ENCODE assay signal across 13 cellular contexts in genomic region chr16:11909653-11910551, GRCh38. TPM values are rescaled to one million over a fixed set of nuclear protein-coding genes. Genes with fewer than 3 reads are reported as not detected.
DNase-seq lines count a peak whose midpoint lies in the region; ATAC-seq and TF ChIP-seq lines count a peak whose summit lies in the region.
"Had no signal": no experiment of that assay in that cellular context is flagged by ENCODE, and none has a peak within 500 bp of the region (broad histone marks: within the 10 kb centered on the region; RNA-seq: fewer than 3 reads in every experiment).

No MANE protein-coding gene starts in this region.

- TF ChIP-seq POLR2A in spleen (IDR thresholded peaks at IDR 0.05): no peak

- peak overlapping the region; percentile 14 for H3K9ac ChIP-seq in Loucy (ENCODE audit: low read depth, low read length, poor library complexity, severe bottlenecking)

- H3K79me2 ChIP-seq in Loucy (ENCODE audit: insufficient read depth, low read length): peaks cover 95% of the 10 kb centered on the region

- H3K9me3 ChIP-seq in Loucy (ENCODE audit: insufficient read depth, low read depth, low read length) (no peaks in the 10 kb centered on the region), spleen (no peaks in the 10 kb centered on the region)
- H3K9me3 ChIP-seq: pancreas had no signal

- no peaks in the 10 kb centered on the region for H3F3A ChIP-seq in Loucy (ENCODE audit: low read depth)

- DNase-seq in activated CD4-positive, alpha-beta T cell treated with anti-CD3 and anti-CD28 coated beads, Interleukin-2, amount 10 ng/mL, durations not matched to agents 7 days and 5 days: no peak
- no peak for DNase-seq in activated CD4-positive, alpha-beta T cell treated with anti-CD3 and anti-CD28 coated beads, Interleukin-2, amount 50 U/mL, for 48 hours
- peak; percentile 53 for DNase-seq in choroid plexus epithelial cell (ENCODE audit: low read depth)
- no peak for DNase-seq in sciatic nerve (ENCODE audit: low spot score)
- DNase-seq in HPDE6-E6E7 (ENCODE audit: extremely low spot score): no peak
- no peak for DNase-seq in NCI-H2227 (lab: John Stamatoyannopoulos, UW; ENCODE audit: unreplicated experiment)
- DNase-seq in spleen: no peak
- DNase-seq: aorta, GF-D8, pancreas had no signal

- H3K4me3 Mint-ChIP-seq in activated CD4-positive, alpha-beta T cell treated with anti-CD3 and anti-CD28 coated beads, Interleukin-2, amount 10 ng/mL, durations not matched to agents 7 days and 5 days: no peak overlapping the region

- no peak for TF ChIP-seq CTCF in Loucy (conservative IDR thresholded peaks at IDR 0.05; ENCODE audit: low read length)
- no peak for TF ChIP-seq CTCF in choroid plexus epithelial cell (conservative IDR thresholded peaks at IDR 0.05; ENCODE audit: low read depth, low read length)
- no peak for TF ChIP-seq CTCF in spleen (IDR thresholded peaks at IDR 0.05 in 8 of 11, conservative IDR thresholded peaks at IDR 0.05 in 3 of 11)

- CTCF ChIA-PET in activated CD4-positive, alpha-beta T cell treated with anti-CD3 and anti-CD28 coated beads, Interleukin-2, amount 10 ng/mL, durations not matched to agents 7 days and 5 days (lab: Charles Lee): interaction anchor here (0.6 kb wide), 1 partner anchor 27 kb away, joined by 3 read pairs; no protein-coding TSS in a partner anchor

- H3K27me3 ChIP-seq in Loucy (ENCODE audit: insufficient read depth, low read length, poor library complexity, severe bottlenecking): no peaks in the 10 kb centered on the region
- no peaks in the 10 kb centered on the region for H3K27me3 ChIP-seq in spleen (replicated peaks in 1 of 7)
- H3K27me3 ChIP-seq: pancreas had no signal

- H3K4me3 ChIP-seq in Loucy (ENCODE audit: low read length, poor library complexity, severe bottlenecking) (peak overlapping the region; percentile 37), choroid plexus epithelial cell (ENCODE audit: low read depth, low read length) (no peak overlapping the region), spleen (no peak overlapping the region)
- H3K4me3 ChIP-seq: pancreas had no signal

- H3K9me3 Mint-ChIP-seq in activated CD4-positive, alpha-beta T cell treated with anti-CD3 and anti-CD28 coated beads, Interleukin-2, amount 10 ng/mL, durations not matched to agents 7 days and 5 days: no peaks in the 10 kb centered on the region

- peak overlapping the region; percentile 75 for H3K4me2 ChIP-seq in Loucy (ENCODE audit: low read depth, low read length, poor library complexity, severe bottlenecking)

- H3K36me3 Mint-ChIP-seq in activated CD4-positive, alpha-beta T cell treated with anti-CD3 and anti-CD28 coated beads, Interleukin-2, amount 10 ng/mL, durations not matched to agents 7 days and 5 days (ENCODE audit: low read depth): peaks cover 46% of the 10 kb centered on the region

- H3K36me3 ChIP-seq in Loucy (ENCODE audit: insufficient read depth, low read length): no peaks in the 10 kb centered on the region
- H3K36me3 ChIP-seq in spleen: peaks cover 0 to 23% (median 1%) of the 10 kb centered on the region in 6 donors
- H3K36me3 ChIP-seq: pancreas had no signal

- H3K4me1 ChIP-seq in Loucy (ENCODE audit: insufficient read depth, low read length, poor library complexity, severe bottlenecking): peaks cover 26% of the 10 kb centered on the region
- H3K4me1 ChIP-seq in spleen: peaks cover 24 to 93% (median 66%) of the 10 kb centered on the region in 6 donors

- peak; percentile 40 for ATAC-seq in sciatic nerve
- ATAC-seq: esophagus mucosa, pancreas had no signal

- H3K27ac ChIP-seq in spleen: no peak overlapping the region
- H3K27ac ChIP-seq: pancreas had no signal

- POLR2A ChIA-PET in activated CD4-positive, alpha-beta T cell treated with anti-CD3 and anti-CD28 coated beads, Interleukin-2, amount 10 ng/mL, durations not matched to agents 7 days and 5 days (lab: Charles Lee): no interaction called here

- no peak overlapping the region for H2AFZ ChIP-seq in Loucy (ENCODE audit: low read length)

- peak overlapping the region; percentile 41 for H3K27ac Mint-ChIP-seq in activated CD4-positive, alpha-beta T cell treated with anti-CD3 and anti-CD28 coated beads, Interleukin-2, amount 10 ng/mL, durations not matched to agents 7 days and 5 days

- peaks cover 53% of the 10 kb centered on the region for H4K20me1 ChIP-seq in Loucy (ENCODE audit: insufficient read depth, low read length, poor library complexity, severe bottlenecking)

- 84 to 89% (median 85%) methylated on average over 18 of the region's 18 CpGs for WGBS in spleen, 5 donors

- no peaks in the 10 kb centered on the region for H3K9me2 ChIP-seq in Loucy (replicated peaks; ENCODE audit: low read depth, low read length)

- H3K27me3 Mint-ChIP-seq in activated CD4-positive, alpha-beta T cell treated with anti-CD3 and anti-CD28 coated beads, Interleukin-2, amount 10 ng/mL, durations not matched to agents 7 days and 5 days: no peaks in the 10 kb centered on the region

- intact Hi-C loops in sciatic nerve (cut with DNase I) (no loop called here), spleen (cut with DNase I; ENCODE audit: low total_unique reads) (no loop called here)

- H3K4me1 Mint-ChIP-seq in activated CD4-positive, alpha-beta T cell treated with anti-CD3 and anti-CD28 coated beads, Interleukin-2, amount 10 ng/mL, durations not matched to agents 7 days and 5 days: peaks cover 63% of the 10 kb centered on the region

RNA-seq across cellular contexts. Expression of gene GSPT1, which starts 5.9 kb away (rescaled TPM):
- 100 to 1,000 TPM; 110 to 126 TPM for total RNA-seq in activated CD4-positive, alpha-beta T cell treated with anti-CD3 and anti-CD28 coated beads, Interleukin-2, amount 10 ng/mL, durations not matched to agents 7 days and 5 days
- total RNA-seq in sciatic nerve: 82.7 TPM
- 100 to 1,000 TPM in 1 of 7 donors, 10 to 100 TPM in 6; 54.6 to 123 (median 72.7) TPM for total RNA-seq in spleen
- polyA plus RNA-seq in spleen: 10 to 100 TPM; 17.1 to 24.7 (median 24.2) TPM

RNA-seq across cellular contexts. Expression of gene NPIPB2, which starts 31.9 kb away (rescaled TPM):
- 10 to 100 TPM in 1 of 2 experiments, 1 to 10 TPM in 1; 7.6 to 11.6 TPM for total RNA-seq in activated CD4-positive, alpha-beta T cell treated with anti-CD3 and anti-CD28 coated beads, Interleukin-2, amount 10 ng/mL, durations not matched to agents 7 days and 5 days
- 11.9 TPM for total RNA-seq in sciatic nerve
- 10 to 100 TPM in 5 of 7 donors, 1 to 10 TPM in 2; 5.7 to 23.7 (median 13.5) TPM for total RNA-seq in spleen
- polyA plus RNA-seq in spleen: 1 to 10 TPM; 4.0 to 6.1 (median 5.1) TPM

RNA-seq across cellular contexts. Expression of gene TNFRSF17, which starts 55.1 kb away (rescaled TPM):
- not detected for total RNA-seq in activated CD4-positive, alpha-beta T cell treated with anti-CD3 and anti-CD28 coated beads, Interleukin-2, amount 10 ng/mL, durations not matched to agents 7 days and 5 days
- total RNA-seq in sciatic nerve: not detected
- total RNA-seq in spleen: 10 to 100 TPM in 2 of 7 donors, 1 to 10 TPM in 5; 4.8 to 20.1 (median 7.5) TPM
- 10 to 100 TPM in 2 of 3 donors, 1 to 10 TPM in 1; 9.5 to 15.1 (median 14.7) TPM for polyA plus RNA-seq in spleen
- total RNA-seq: aorta, kidney epithelial cell had no signal
- polyA plus RNA-seq: aorta, pancreas had no signal

RNA-seq across cellular contexts. Expression of gene RSL1D1, which starts 58.6 kb away (rescaled TPM):
- total RNA-seq in activated CD4-positive, alpha-beta T cell treated with anti-CD3 and anti-CD28 coated beads, Interleukin-2, amount 10 ng/mL, durations not matched to agents 7 days and 5 days: 100 to 1,000 TPM; 158 to 182 TPM
- total RNA-seq in sciatic nerve (104 TPM), spleen (100 to 1,000 TPM in 6 of 7 donors, 10 to 100 TPM in 1; 85.8 to 135 (median 112) TPM)
- 100 to 1,000 TPM in 2 of 3 donors, 10 to 100 TPM in 1; 75.6 to 124 (median 104) TPM for polyA plus RNA-seq in spleen
